In genomic region chr6:146295695-146296094, GRCh38 we compare ENCODE assay signal across 25 cellular contexts.
"Had no signal": no experiment of that assay in that cellular context is flagged by ENCODE, and none has a peak within 500 bp of the region (broad histone marks: within the 10 kb centered on the region; RNA-seq: fewer than 3 reads in every experiment).

No MANE protein-coding gene starts in this region.

- H3K4me3 Mint-ChIP-seq: activated CD4-positive, alpha-beta memory T cell treated with anti-CD3 and anti-CD28 coated beads for 36 hours; activated CD4-positive, alpha-beta T cell treated with anti-CD3 and anti-CD28 coated beads, Interleukin-2, amount 10 ng/mL, durations not matched to agents 7 days and 5 days; activated naive CD4-positive, alpha-beta T cell treated with anti-CD3 and anti-CD28 coated beads for 36 hours; activated naive CD8-positive, alpha-beta T cell treated with anti-CD3 and anti-CD28 coated beads for 36 hours; activated T-helper 17 cell treated with anti-CD3 and anti-CD28 coated beads, Interleukin-2, amount 50 U/mL, for 72 hours; T-helper 17 cell had no signal

- H3K9me3 ChIP-seq: SJSA1 had no signal

- H3K36me3 Mint-ChIP-seq: activated CD4-positive, alpha-beta memory T cell treated with anti-CD3 and anti-CD28 coated beads for 36 hours; activated naive CD8-positive, alpha-beta T cell treated with anti-CD3 and anti-CD28 coated beads for 36 hours had no signal

- H3K9me3 Mint-ChIP-seq: activated CD4-positive, alpha-beta memory T cell treated with anti-CD3 and anti-CD28 coated beads for 36 hours; activated CD4-positive, alpha-beta T cell treated with anti-CD3 and anti-CD28 coated beads, Interleukin-2, amount 10 ng/mL, durations not matched to agents 7 days and 5 days; activated naive CD4-positive, alpha-beta T cell treated with anti-CD3 and anti-CD28 coated beads for 36 hours; activated naive CD8-positive, alpha-beta T cell treated with anti-CD3 and anti-CD28 coated beads for 36 hours; activated T-helper 17 cell treated with anti-CD3 and anti-CD28 coated beads, Interleukin-2, amount 50 U/mL, for 72 hours had no signal

- H3K27ac ChIP-seq: KMS-11, SJSA1 had no signal

- DNase-seq: activated CD4-positive, alpha-beta memory T cell treated with anti-CD3 and anti-CD28 coated beads for 36 hours; activated CD4-positive, alpha-beta T cell treated with anti-CD3 and anti-CD28 coated beads, Interleukin-2, amount 10 ng/mL, durations not matched to agents 7 days and 5 days; activated CD4-positive, CD25-positive, alpha-beta regulatory T cell; activated gamma-delta T cell; activated naive CD4-positive, alpha-beta T cell treated with anti-CD3 and anti-CD28 coated beads for 36 hours; activated naive CD8-positive, alpha-beta T cell treated with anti-CD3 and anti-CD28 coated beads for 36 hours; activated T-cell treated with anti-CD3 and anti-CD28 coated beads for 4 hours; activated T-cell treated with anti-CD3 and anti-CD28 coated beads, Interleukin-2, amount 50 U/mL, for 48 hours; cerebellar nuclear complex; MM.1S; NCI-H1105 treated with DMSO at 0.1 percent for 48 hours; NCI-H1436 treated with DMSO at 0.1 percent for 48 hours; NCI-H187; NCI-H2081; NCI-H510A treated with DMSO at 0.1 percent for 48 hours; NCI-H69; Right ventricle myocardium superior; RPMI8226; T-helper 17 cell; T-helper 9 cell had no signal

- ATAC-seq: activated T-helper 17 cell treated with anti-CD3 and anti-CD28 coated beads, Interleukin-2, amount 50 U/mL, for 72 hours; Panc1; SK-N-SH treated with all-trans-retinoic acid at 6 μM for 48 hours; T-helper 17 cell had no signal

- H3K27me3 ChIP-seq: SJSA1 had no signal

- H3K27me3 Mint-ChIP-seq: activated CD4-positive, alpha-beta memory T cell treated with anti-CD3 and anti-CD28 coated beads for 36 hours; activated CD4-positive, alpha-beta T cell treated with anti-CD3 and anti-CD28 coated beads, Interleukin-2, amount 10 ng/mL, durations not matched to agents 7 days and 5 days; activated naive CD8-positive, alpha-beta T cell treated with anti-CD3 and anti-CD28 coated beads for 36 hours had no signal

- H3K9ac ChIP-seq: KMS-11 had no signal

- H3K27ac Mint-ChIP-seq: activated CD4-positive, alpha-beta memory T cell treated with anti-CD3 and anti-CD28 coated beads for 36 hours; activated CD4-positive, alpha-beta T cell treated with anti-CD3 and anti-CD28 coated beads, Interleukin-2, amount 10 ng/mL, durations not matched to agents 7 days and 5 days; activated naive CD4-positive, alpha-beta T cell treated with anti-CD3 and anti-CD28 coated beads for 36 hours; activated naive CD8-positive, alpha-beta T cell treated with anti-CD3 and anti-CD28 coated beads for 36 hours; activated T-helper 17 cell treated with anti-CD3 and anti-CD28 coated beads, Interleukin-2, amount 50 U/mL, for 72 hours; T-helper 17 cell had no signal

- H3K4me2 ChIP-seq: KMS-11 had no signal

- H3K4me1 Mint-ChIP-seq: activated CD4-positive, alpha-beta T cell treated with anti-CD3 and anti-CD28 coated beads, Interleukin-2, amount 10 ng/mL, durations not matched to agents 7 days and 5 days; activated naive CD8-positive, alpha-beta T cell treated with anti-CD3 and anti-CD28 coated beads for 36 hours; activated T-helper 17 cell treated with anti-CD3 and anti-CD28 coated beads, Interleukin-2, amount 50 U/mL, for 72 hours; T-helper 17 cell had no signal
